ENCODE assay signal across 20 cellular contexts in the genomic region with DNA sequence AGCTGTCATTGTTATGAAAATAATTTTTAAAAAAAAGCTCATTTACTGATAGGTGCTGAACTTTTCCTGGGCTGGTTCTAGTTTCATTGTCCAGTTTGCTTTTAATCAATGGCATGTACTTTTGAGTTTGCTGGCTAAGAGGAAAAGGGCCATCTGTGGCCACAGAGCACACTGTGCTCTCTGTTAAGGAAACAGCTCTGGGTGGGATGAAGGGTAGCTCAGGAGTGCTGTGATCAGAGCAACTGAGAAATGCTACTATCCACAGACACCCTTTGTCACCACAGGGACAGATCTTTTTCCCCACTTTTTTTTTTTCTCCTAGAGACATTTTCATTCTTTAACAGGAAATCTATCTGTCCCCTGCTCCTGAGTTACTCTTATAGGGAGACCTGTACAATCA.
DNase-seq lines count a peak whose midpoint lies in the region; ATAC-seq, FAIRE-seq and TF ChIP-seq lines count a peak whose summit lies in the region.
"Had no signal": no experiment of that assay in that cellular context is flagged by ENCODE, and none has a peak within 500 bp of the region (broad histone marks: within the 10 kb centered on the region; RNA-seq: fewer than 3 reads in every experiment).

No MANE protein-coding gene starts in this region.

- H3K27me3 Mint-ChIP-seq in nephron progenitor cell (ENCODE audit: low read depth, poor library complexity), result peaks cover 6% of the 10 kb centered on the region
- no peaks in the 10 kb centered on the region for H3K27me3 Mint-ChIP-seq in activated CD4-positive, alpha-beta T cell treated with anti-CD3 and anti-CD28 coated beads, Interleukin-2, amount 10 ng/mL, durations not matched to agents 24 days and 14 days
- H3K27me3 Mint-ChIP-seq: CD4-positive, alpha-beta memory T cell had no signal

- peaks cover 31% of the 10 kb centered on the region for H3K36me3 Mint-ChIP-seq in nephron progenitor cell (ENCODE audit: low read depth)
- no peaks in the 10 kb centered on the region for H3K36me3 Mint-ChIP-seq in activated CD4-positive, alpha-beta T cell treated with anti-CD3 and anti-CD28 coated beads, Interleukin-2, amount 10 ng/mL, durations not matched to agents 24 days and 14 days (ENCODE audit: low read depth)
- H3K36me3 Mint-ChIP-seq: CD14-positive monocyte; CD4-positive, alpha-beta memory T cell had no signal

- peak overlapping the region; percentile 18 for H3K27ac ChIP-seq in endothelial cell of umbilical vein (ENCODE audit: insufficient read depth, low read depth, low read length)
- H3K27ac ChIP-seq: BLaER1 had no signal

- no peak for FAIRE-seq in endothelial cell of umbilical vein (lab: Jason Lieb, UNC)
- FAIRE-seq: A204.1, HTR-8/SVneo had no signal

- CTCF ChIA-PET in endothelial cell of umbilical vein (lab: Charles Lee), result interaction anchor here (1.3 to 2.2 kb wide), 2 partner anchors 15 to 262 kb away, joined by 3 to 7 read pairs; no protein-coding TSS in a partner anchor

- dilution Hi-C loops in endothelial cell of umbilical vein (cut with MboI; ENCODE audit: extremely low pct_ligation_motif_present, low sequenced_read_pairs), result no loop called here

- no peaks in the 10 kb centered on the region for H3K9me3 ChIP-seq in endothelial cell of umbilical vein (replicated peaks; ENCODE audit: control insufficient read depth, insufficient read depth, low read length)
- H3K9me3 ChIP-seq: BLaER1 had no signal

- ATAC-seq in left ventricle myocardium superior, result peak; percentile 63
- no peak for ATAC-seq in Right ventricle myocardium inferior
- ATAC-seq: GM23338, HCT116 had no signal

- H3K79me2 ChIP-seq in endothelial cell of umbilical vein (ENCODE audit: control insufficient read depth, insufficient read depth, low read length), result no peaks in the 10 kb centered on the region

- no peaks in the 10 kb centered on the region for H3K36me3 ChIP-seq in endothelial cell of umbilical vein (ENCODE audit: control insufficient read depth in 2 of 2, extremely low read depth in 1 of 2, insufficient read depth in 2 of 2, low read length in 2 of 2)
- H3K36me3 ChIP-seq: BLaER1 had no signal

- no peak overlapping the region for H3K4me3 ChIP-seq in endothelial cell of umbilical vein (replicated peaks in 1 of 3; ENCODE audit: insufficient read depth in 1 of 3, low read depth in 1 of 3, low read length in 3 of 3)
- H3K4me3 ChIP-seq: BLaER1, GM23338 had no signal

- intact Hi-C loops in left ventricle myocardium superior (cut with micrococcal nuclease) (no loop called here), Right ventricle myocardium inferior (cut with DNase I) (loop anchor here (10.0 kb wide), 1 partner anchor 392 kb away; the partner anchor contains the start of gene PRICKLE1), endothelial cell of umbilical vein (cut with micrococcal nuclease) (no loop called here)
- intact Hi-C loops in activated CD4-positive, alpha-beta T cell treated with anti-CD3 and anti-CD28 coated beads, Interleukin-2, amount 10 ng/mL, durations not matched to agents 24 days and 14 days (cut with micrococcal nuclease), result no loop called here

- H3K9me1 ChIP-seq in endothelial cell of umbilical vein (replicated peaks; ENCODE audit: control insufficient read depth, extremely low read depth, insufficient read depth, low read length), result no peaks in the 10 kb centered on the region

- no peak overlapping the region for H3K4me2 ChIP-seq in endothelial cell of umbilical vein (ENCODE audit: insufficient read depth, low read length)
- H3K4me2 ChIP-seq: BLaER1, GM23338 had no signal

- DNase-seq in left ventricle myocardium superior (no peak), Right ventricle myocardium inferior (ENCODE audit: missing footprints) (no peak), endothelial cell of umbilical vein (ENCODE audit: low read depth, low spot score) (no peak), nephron progenitor cell (no peak), AG08395 (ENCODE audit: low spot score) (no peak)
- no peak for DNase-seq in stimulated activated CD4-positive, alpha-beta T cell treated with anti-CD3 and anti-CD28 coated beads, Interleukin-4, amount 100 ng/mL, for 1 hour
- DNase-seq in activated CD4-positive, alpha-beta T cell treated with anti-CD3 and anti-CD28 coated beads, Interleukin-2, amount 10 ng/mL, durations not matched to agents 24 days and 14 days, result no peak
- DNase-seq: CD4-positive, alpha-beta memory T cell; DMS153; DMS79; GDM1; H7; HFFc6; IMR-90 had no signal

- peaks cover 14% of the 10 kb centered on the region for H3K4me1 ChIP-seq in endothelial cell of umbilical vein (ENCODE audit: control insufficient read depth, extremely low read depth, insufficient read depth, low read length)
- H3K4me1 ChIP-seq: BLaER1 had no signal

- H3K27ac Mint-ChIP-seq in nephron progenitor cell, result peak overlapping the region; percentile 46
- no peak overlapping the region for H3K27ac Mint-ChIP-seq in activated CD4-positive, alpha-beta T cell treated with anti-CD3 and anti-CD28 coated beads, Interleukin-2, amount 10 ng/mL, durations not matched to agents 24 days and 14 days
- H3K27ac Mint-ChIP-seq: CD14-positive monocyte; CD4-positive, alpha-beta memory T cell; GM23338; HFFc6 had no signal

- TF ChIP-seq POLR2A in endothelial cell of umbilical vein (IDR thresholded peaks at IDR 0.05; ENCODE audit: low read depth, low read length), result no peak

- TF ChIP-seq CTCF in endothelial cell of umbilical vein (IDR thresholded peaks at IDR 0.05; ENCODE audit: extremely low read depth in 1 of 2, insufficient read depth in 1 of 2, low read depth in 1 of 2, low read length in 2 of 2) (no peak), nephron progenitor cell (IDR thresholded peaks at IDR 0.05) (no peak)

- peak overlapping the region; percentile 86 for H2AFZ ChIP-seq in endothelial cell of umbilical vein (ENCODE audit: low read depth, low read length)
- H2AFZ ChIP-seq: GM23338 had no signal

- no peak overlapping the region for H3K4me3 Mint-ChIP-seq in nephron progenitor cell
- H3K4me3 Mint-ChIP-seq in activated CD4-positive, alpha-beta T cell treated with anti-CD3 and anti-CD28 coated beads, Interleukin-2, amount 10 ng/mL, durations not matched to agents 24 days and 14 days, result no peak overlapping the region
- H3K4me3 Mint-ChIP-seq: CD14-positive monocyte; CD4-positive, alpha-beta memory T cell; GM23338; HFFc6 had no signal

- H4K20me1 ChIP-seq in endothelial cell of umbilical vein (replicated peaks; ENCODE audit: control insufficient read depth, extremely low read depth, insufficient read depth, low read length), result no peaks in the 10 kb centered on the region
- H4K20me1 ChIP-seq: BLaER1 had no signal

- H3K9ac ChIP-seq in endothelial cell of umbilical vein (replicated peaks; ENCODE audit: extremely low read depth, insufficient read depth, low read length), result no peak overlapping the region
- H3K9ac ChIP-seq: BLaER1 had no signal

- POLR2A ChIA-PET in endothelial cell of umbilical vein (lab: Charles Lee), result interaction anchor here (1.0 kb wide), 1 partner anchor 305 kb away, joined by 3 read pairs; no protein-coding TSS in a partner anchor

- H3K27me3 ChIP-seq in endothelial cell of umbilical vein (ENCODE audit: control insufficient read depth in 2 of 2, insufficient read depth in 2 of 2, low read length in 2 of 2), result no peaks in the 10 kb centered on the region
- H3K27me3 ChIP-seq: BLaER1 had no signal

- H3K9me3 Mint-ChIP-seq in nephron progenitor cell, result peaks cover 36% of the 10 kb centered on the region
- no peaks in the 10 kb centered on the region for H3K9me3 Mint-ChIP-seq in activated CD4-positive, alpha-beta T cell treated with anti-CD3 and anti-CD28 coated beads, Interleukin-2, amount 10 ng/mL, durations not matched to agents 24 days and 14 days

- no TSS peak for BruUV-seq in endothelial cell of umbilical vein (replicated peaks; lab: Mats Ljungman, UMichigan)

- peaks cover 47% of the 10 kb centered on the region for H3K4me1 Mint-ChIP-seq in nephron progenitor cell
- H3K4me1 Mint-ChIP-seq in activated CD4-positive, alpha-beta T cell treated with anti-CD3 and anti-CD28 coated beads, Interleukin-2, amount 10 ng/mL, durations not matched to agents 24 days and 14 days, result no peaks in the 10 kb centered on the region
- H3K4me1 Mint-ChIP-seq: CD14-positive monocyte; CD4-positive, alpha-beta memory T cell had no signal

TF ChIP-seq in endothelial cell of umbilical vein, 7 proteins besides CTCF, POLR2A, EP300 and RAD21:
- TF ChIP-seq MYC (IDR thresholded peaks at IDR 0.05; ENCODE audit: low read depth, low read length) (no peak), EZH2 (IDR thresholded peaks at IDR 0.05; ENCODE audit: borderline replicate concordance, low read depth, low read length, severe bottlenecking) (no peak), GATA2 (IDR thresholded peaks at IDR 0.05; ENCODE audit: insufficient read depth, insufficient read length, low read depth, low read length) (no peak), JUN (IDR thresholded peaks at IDR 0.05; ENCODE audit: borderline replicate concordance, insufficient read depth, insufficient read length, low read depth) (no peak), FOS (IDR thresholded peaks at IDR 0.05; ENCODE audit: borderline replicate concordance, insufficient read depth, low read length) (no peak), POLR2AphosphoS5 (IDR thresholded peaks at IDR 0.05; ENCODE audit: insufficient read depth, low read depth, low read length) (no peak)
- TF ChIP-seq, protein P1, sequence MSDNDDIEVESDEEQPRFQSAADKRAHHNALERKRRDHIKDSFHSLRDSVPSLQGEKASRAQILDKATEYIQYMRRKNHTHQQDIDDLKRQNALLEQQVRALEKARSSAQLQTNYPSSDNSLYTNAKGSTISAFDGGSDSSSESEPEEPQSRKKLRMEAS (IDR thresholded peaks at IDR 0.05; ENCODE audit: insufficient read depth, insufficient read length), result no peak
TF ChIP-seq in endothelial cell of umbilical vein: peak in this region for 0.
